In the genomic region with DNA sequence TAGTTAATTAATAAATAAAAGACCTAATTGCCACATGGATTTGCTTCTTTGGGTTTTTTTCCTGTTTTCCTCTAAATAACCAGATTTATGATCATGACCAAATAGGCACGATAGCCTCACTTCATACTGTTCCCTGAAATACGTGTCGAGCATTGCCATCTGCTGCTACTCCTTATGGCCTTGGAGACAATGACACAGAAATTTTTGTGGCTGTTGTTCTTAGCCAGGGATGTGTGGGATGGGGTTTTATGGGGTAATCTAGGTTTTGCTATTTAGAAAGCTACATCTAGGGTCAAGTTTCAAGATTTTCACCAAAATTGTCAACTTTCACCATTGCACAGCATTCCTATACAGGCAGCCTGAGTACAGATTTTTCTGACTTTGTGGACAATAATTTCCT, we compare ENCODE assay signal across 17 cellular contexts.
"Had no signal": no experiment of that assay in that cellular context is flagged by ENCODE, and none has a peak within 500 bp of the region (broad histone marks: within the 10 kb centered on the region; RNA-seq: fewer than 3 reads in every experiment).

No MANE protein-coding gene starts in this region.

- H3K36me3 ChIP-seq: prostate gland, stomach, upper lobe of right lung had no signal

- H3K4me3 ChIP-seq: prostate gland, stomach, testis, upper lobe of right lung had no signal

- DNase-seq: activated CD4-positive, alpha-beta T cell treated with anti-CD3 and anti-CD28 coated beads for 1 hour; activated CD4-positive, alpha-beta T cell treated with anti-CD3 and anti-CD28 coated beads, Interleukin-2, amount 50 U/mL, for 4 hours; activated naive CD4-positive, alpha-beta T cell treated with anti-CD3 and anti-CD28 coated beads for 36 hours; activated naive CD8-positive, alpha-beta T cell treated with anti-CD3 and anti-CD28 coated beads, Interleukin-2, amount 50 U/mL, for 24 hours; activated T-cell treated with anti-CD3 and anti-CD28 coated beads for 4 hours; glutamatergic neuron; kidney glomerular epithelial cell; left ventricle myocardium superior; right cardiac atrium; stimulated activated CD4-positive, alpha-beta T cell treated with anti-CD3 and anti-CD28 coated beads, Interleukin-1b, Interleukin-23, amount 100 ng/mL, for 48 hours; stomach; testis; upper lobe of right lung had no signal

- H3K4me1 Mint-ChIP-seq: activated naive CD8-positive, alpha-beta T cell treated with anti-CD3 and anti-CD28 coated beads, Interleukin-2, amount 50 U/mL, for 24 hours had no signal

- H3K4me1 ChIP-seq: prostate gland, testis, upper lobe of right lung had no signal

- H3K4me3 Mint-ChIP-seq: activated naive CD4-positive, alpha-beta T cell treated with anti-CD3 and anti-CD28 coated beads for 36 hours; activated naive CD8-positive, alpha-beta T cell treated with anti-CD3 and anti-CD28 coated beads, Interleukin-2, amount 50 U/mL, for 24 hours; neural crest cell had no signal

- ATAC-seq: activated naive CD8-positive, alpha-beta T cell treated with anti-CD3 and anti-CD28 coated beads, Interleukin-2, amount 50 U/mL, for 24 hours; upper lobe of right lung had no signal

- H3K27ac Mint-ChIP-seq: activated naive CD4-positive, alpha-beta T cell treated with anti-CD3 and anti-CD28 coated beads for 36 hours; activated naive CD8-positive, alpha-beta T cell treated with anti-CD3 and anti-CD28 coated beads, Interleukin-2, amount 50 U/mL, for 24 hours; activated T-helper 2 cell treated with anti-CD3 and anti-CD28 coated beads, Interferon-gamma antibody, Interleukin-2, Interleukin-4, amounts not matched to agents 10 μg/mL and 5 μg/mL and 100 μg/mL, durations not matched to agents 14 hours and 24 hours and 36 hours had no signal

- H3K27ac ChIP-seq: epithelial cell of prostate, prostate gland, stomach, testis, upper lobe of right lung had no signal

- H3K27me3 ChIP-seq: stomach, testis, upper lobe of right lung had no signal

- H3K9me3 Mint-ChIP-seq: activated naive CD4-positive, alpha-beta T cell treated with anti-CD3 and anti-CD28 coated beads for 36 hours; activated naive CD8-positive, alpha-beta T cell treated with anti-CD3 and anti-CD28 coated beads, Interleukin-2, amount 50 U/mL, for 24 hours; activated T-helper 2 cell treated with anti-CD3 and anti-CD28 coated beads, Interferon-gamma antibody, Interleukin-2, Interleukin-4, amounts not matched to agents 10 μg/mL and 5 μg/mL and 100 μg/mL, durations not matched to agents 14 hours and 24 hours and 36 hours; neural crest cell had no signal

- H3K9me3 ChIP-seq: prostate gland, stomach, testis, upper lobe of right lung had no signal
